Comparison of ENCODE assay signal across 11 cellular contexts in the genomic region with DNA sequence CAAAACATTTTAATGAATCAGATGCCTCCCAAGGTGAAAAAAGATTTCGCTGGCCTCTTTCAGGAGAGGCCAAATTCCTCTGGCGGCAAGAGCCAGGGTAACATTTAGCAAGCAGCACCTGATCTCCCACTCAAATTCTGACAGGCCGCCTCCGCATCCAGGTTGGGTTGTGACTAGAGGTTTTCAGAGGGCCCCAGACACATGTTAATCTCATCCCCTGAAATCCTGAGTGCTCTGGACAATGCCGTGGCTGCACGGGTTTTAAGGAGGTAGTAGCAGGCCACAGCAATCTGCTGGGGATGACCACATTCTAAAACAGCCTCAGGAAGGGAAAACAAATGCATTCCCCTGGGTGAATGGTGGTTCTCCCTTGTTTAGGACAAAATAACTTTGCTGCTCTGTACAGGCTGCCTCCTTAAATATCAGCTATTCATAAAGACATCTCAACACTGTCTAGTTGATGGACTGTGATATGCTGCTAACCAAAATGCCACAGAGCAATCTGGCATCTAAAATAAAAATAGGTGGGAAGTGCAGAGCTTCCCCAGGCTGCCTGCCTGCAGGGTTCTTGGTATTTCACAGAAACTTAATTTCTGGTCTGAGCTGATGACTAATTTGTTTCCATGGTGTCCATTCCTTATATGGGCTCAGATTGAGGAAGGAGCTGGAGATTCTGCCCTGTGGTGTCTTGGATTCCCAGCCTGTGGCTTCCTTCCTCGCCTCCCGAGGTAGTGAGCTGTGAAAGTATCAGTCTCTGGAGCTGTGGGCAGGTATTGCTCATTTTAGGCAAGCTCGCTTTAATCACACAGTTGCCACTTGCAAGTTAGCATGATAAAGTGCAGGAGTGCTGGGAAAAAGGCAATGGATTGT.
DNase-seq lines count a peak whose midpoint lies in the region; ATAC-seq and TF ChIP-seq lines count a peak whose summit lies in the region.
"Had no signal": no experiment of that assay in that cellular context is flagged by ENCODE, and none has a peak within 500 bp of the region (broad histone marks: within the 10 kb centered on the region; RNA-seq: fewer than 3 reads in every experiment).

No MANE protein-coding gene starts in this region.

- H3K36me3 ChIP-seq in osteoblast (ENCODE audit: insufficient read depth, low read length): peaks cover 8% of the 10 kb centered on the region
- H3K36me3 ChIP-seq: adrenal gland, SJCRH30 had no signal

- H3K79me2 ChIP-seq in osteoblast (ENCODE audit: insufficient read depth, low read length): no peaks in the 10 kb centered on the region

- peak; percentile 79 for ATAC-seq in esophagus mucosa
- ATAC-seq: stimulated activated effector memory CD8-positive, alpha-beta T cell treated with anti-CD3 and anti-CD28 coated beads, Interleukin-12 subunit alpha, Interleukin-12 subunit beta, amount 100 ng/mL, for 72 hours had no signal

- no peak for TF ChIP-seq CTCF in osteoblast (IDR thresholded peaks at IDR 0.05; ENCODE audit: extremely low read depth, low read depth, low read length)

- no peaks in the 10 kb centered on the region for H4K20me1 ChIP-seq in osteoblast (ENCODE audit: insufficient read depth, low read length)

- no peaks in the 10 kb centered on the region for H3K9me3 ChIP-seq in osteoblast (ENCODE audit: low read depth, low read length)
- H3K9me3 ChIP-seq: adrenal gland, SJCRH30 had no signal

- peak overlapping the region; percentile 14 for H3K4me3 ChIP-seq in osteoblast (ENCODE audit: insufficient read depth, low read length)
- H3K4me3 ChIP-seq: adrenal gland, SJCRH30 had no signal

- peak; percentile 48 for DNase-seq in GF-D8 (lab: John Stamatoyannopoulos, UW)
- DNase-seq in RKO (ENCODE audit: low spot score): peak; percentile 14
- DNase-seq in osteoblast (ENCODE audit: insufficient read length, low spot score, missing footprints): peak; percentile 80
- no peak for DNase-seq in NCI-H1105 (lab: John Stamatoyannopoulos, UW)
- DNase-seq in cerebellar nuclear complex (lab: John Stamatoyannopoulos, UW): no peak
- DNase-seq in ureter (ENCODE audit: low spot score): no peak
- no peak for DNase-seq in C1 segment of cervical spinal cord (lab: John Stamatoyannopoulos, UW)
- DNase-seq: adrenal gland had no signal

- peak overlapping the region; percentile 73 for H3K4me2 ChIP-seq in osteoblast (ENCODE audit: insufficient read depth, low read length)

- peaks cover 50% of the 10 kb centered on the region for H3K4me1 ChIP-seq in osteoblast (ENCODE audit: insufficient read depth, low read length)
- H3K4me1 ChIP-seq: adrenal gland had no signal

- peak overlapping the region; percentile 66 for H2AFZ ChIP-seq in osteoblast (ENCODE audit: low read length)

- H3K27ac ChIP-seq in osteoblast (ENCODE audit: low read depth, low read length): peak overlapping the region; percentile 98
- H3K27ac ChIP-seq: adrenal gland, SJCRH30 had no signal

- no peaks in the 10 kb centered on the region for H3K27me3 ChIP-seq in osteoblast (ENCODE audit: insufficient read depth, low read length)
- H3K27me3 ChIP-seq: adrenal gland, SJCRH30 had no signal

Comparison
In these comparisons a context has a peak if more than half of its experiments do, and no peak if none do; other contexts are left out.
1. DNase-seq: peak in GF-D8 (single experiment), RKO (single experiment) and osteoblast (single experiment); none in NCI-H1105 (single experiment), cerebellar nuclear complex (0 of 2), ureter (single experiment) and C1 segment of cervical spinal cord (0 of 14).